ENCODE assay signal across 1 cellular context in the genomic region with DNA sequence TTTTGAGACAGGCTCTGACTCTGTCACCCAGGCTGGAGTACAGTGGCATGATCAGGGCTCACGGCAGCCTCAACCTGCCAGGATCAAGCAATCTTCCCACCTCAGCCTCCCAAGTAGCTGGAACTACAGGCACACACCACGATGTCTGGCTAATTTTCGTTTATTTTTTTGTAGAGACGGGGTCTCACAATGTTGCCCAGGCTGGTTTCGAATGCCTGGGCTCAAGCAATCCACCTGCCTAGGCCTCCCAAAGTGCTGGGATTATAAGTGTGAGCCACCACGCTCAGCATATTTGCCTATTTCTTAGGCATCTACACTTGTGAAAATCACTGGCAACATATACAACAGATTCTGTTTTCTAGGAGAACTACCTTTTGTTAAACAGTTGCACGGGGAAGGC.
TF ChIP-seq lines count a peak whose summit lies in the region.

No MANE protein-coding gene starts in this region.

TF ChIP-seq in H1, 55 proteins besides CTCF, POLR2A, EP300 and RAD21:
- TF ChIP-seq, protein P1, sequence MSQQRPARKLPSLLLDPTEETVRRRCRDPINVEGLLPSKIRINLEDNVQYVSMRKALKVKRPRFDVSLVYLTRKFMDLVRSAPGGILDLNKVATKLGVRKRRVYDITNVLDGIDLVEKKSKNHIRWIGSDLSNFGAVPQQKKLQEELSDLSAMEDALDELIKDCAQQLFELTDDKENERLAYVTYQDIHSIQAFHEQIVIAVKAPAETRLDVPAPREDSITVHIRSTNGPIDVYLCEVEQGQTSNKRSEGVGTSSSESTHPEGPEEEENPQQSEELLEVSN (IDR thresholded peaks at IDR 0.05) = no peak
- no peak for TF ChIP-seq RNF2 (IDR thresholded peaks at IDR 0.05; ENCODE audit: borderline replicate concordance, low read depth, low read length, missing control alignments, poor library complexity, severe bottlenecking)
- TF ChIP-seq SIRT6 (IDR thresholded peaks at IDR 0.05; ENCODE audit: low read length) = no peak
- TF ChIP-seq SP1 (IDR thresholded peaks at IDR 0.05; ENCODE audit: low read depth, low read length) = no peak
- no peak for TF ChIP-seq EGR1 (IDR thresholded peaks at IDR 0.05; ENCODE audit: borderline replicate concordance, low read depth, low read length)
- no peak for TF ChIP-seq GTF2F1 (IDR thresholded peaks at IDR 0.05; ENCODE audit: borderline replicate concordance, low read depth, low read length)
- no peak for TF ChIP-seq HDAC6 (IDR thresholded peaks at IDR 0.05; ENCODE audit: low read depth, low read length)
- TF ChIP-seq ZNF274 (IDR thresholded peaks at IDR 0.05; ENCODE audit: borderline replicate concordance, extremely low read depth, low read length) = no peak
- no peak for TF ChIP-seq SRF (IDR thresholded peaks at IDR 0.05; ENCODE audit: low read depth, low read length)
- no peak for TF ChIP-seq SUZ12 (IDR thresholded peaks at IDR 0.05; ENCODE audit: low read length)
- TF ChIP-seq TEAD4 (IDR thresholded peaks at IDR 0.05; ENCODE audit: low read depth, low read length) = no peak
- no peak for TF ChIP-seq NANOG (IDR thresholded peaks at IDR 0.05; ENCODE audit: insufficient read depth, low read depth, low read length, poor library complexity, severe bottlenecking)
- TF ChIP-seq RBBP5 (IDR thresholded peaks at IDR 0.05; ENCODE audit: borderline replicate concordance, low read depth, low read length) = no peak
- no peak for TF ChIP-seq CBX5 (IDR thresholded peaks at IDR 0.05; ENCODE audit: low read depth, low read length)
- TF ChIP-seq TAF1 (IDR thresholded peaks at IDR 0.05; ENCODE audit: low read depth, low read length) = no peak
- no peak for TF ChIP-seq HDAC2 (IDR thresholded peaks at IDR 0.05; ENCODE audit: borderline replicate concordance in 1 of 2, low read depth in 2 of 2, low read length in 2 of 2)
